28 cellular contexts compared by ENCODE assay signal in genomic region chr12:41439858-41440257, GRCh38.
"Had no signal": no experiment of that assay in that cellular context is flagged by ENCODE, and none has a peak within 500 bp of the region (broad histone marks: within the 10 kb centered on the region; RNA-seq: fewer than 3 reads in every experiment).

No MANE protein-coding gene starts in this region.

- H3K27me3 Mint-ChIP-seq: activated CD4-positive, alpha-beta memory T cell treated with anti-CD3 and anti-CD28 coated beads, Interleukin-2, amount 10 ng/mL, durations not matched to agents 7 days and 5 days; activated CD4-positive, alpha-beta T cell treated with anti-CD3 and anti-CD28 coated beads for 36 hours; activated T-helper 17 cell treated with anti-CD3 and anti-CD28 coated beads, Interleukin-2, amount 50 U/mL, for 72 hours; T-cell had no signal

- H3K36me3 ChIP-seq: adrenal gland, breast epithelium, MG63 had no signal

- H3K27ac Mint-ChIP-seq: activated CD4-positive, alpha-beta memory T cell treated with anti-CD3 and anti-CD28 coated beads, Interleukin-2, amount 10 ng/mL, durations not matched to agents 7 days and 5 days; activated CD4-positive, alpha-beta T cell treated with anti-CD3 and anti-CD28 coated beads for 36 hours; activated naive CD8-positive, alpha-beta T cell treated with anti-CD3 and anti-CD28 coated beads, Interleukin-2, amount 10 ng/mL, durations not matched to agents 7 days and 5 days; activated T-helper 17 cell treated with anti-CD3 and anti-CD28 coated beads, Interleukin-2, amount 50 U/mL, for 72 hours; T-cell had no signal

- H3K9me3 Mint-ChIP-seq: activated CD4-positive, alpha-beta memory T cell treated with anti-CD3 and anti-CD28 coated beads, Interleukin-2, amount 10 ng/mL, durations not matched to agents 7 days and 5 days; activated naive CD8-positive, alpha-beta T cell treated with anti-CD3 and anti-CD28 coated beads, Interleukin-2, amount 10 ng/mL, durations not matched to agents 7 days and 5 days; activated T-helper 17 cell treated with anti-CD3 and anti-CD28 coated beads, Interleukin-2, amount 50 U/mL, for 72 hours; T-cell had no signal

- H3K4me1 ChIP-seq: adrenal gland, breast epithelium had no signal

- H3K4me3 Mint-ChIP-seq: activated CD4-positive, alpha-beta memory T cell treated with anti-CD3 and anti-CD28 coated beads, Interleukin-2, amount 10 ng/mL, durations not matched to agents 7 days and 5 days; activated CD4-positive, alpha-beta T cell treated with anti-CD3 and anti-CD28 coated beads for 36 hours; activated naive CD8-positive, alpha-beta T cell treated with anti-CD3 and anti-CD28 coated beads, Interleukin-2, amount 10 ng/mL, durations not matched to agents 7 days and 5 days; activated T-helper 17 cell treated with anti-CD3 and anti-CD28 coated beads, Interleukin-2, amount 50 U/mL, for 72 hours; T-cell had no signal

- H3K4me3 ChIP-seq: adrenal gland, breast epithelium, MG63, SK-N-MC had no signal

- H3K9me3 ChIP-seq: adrenal gland, breast epithelium, MG63 had no signal

- FAIRE-seq: TTC549 had no signal

- H3K4me1 Mint-ChIP-seq: activated CD4-positive, alpha-beta memory T cell treated with anti-CD3 and anti-CD28 coated beads, Interleukin-2, amount 10 ng/mL, durations not matched to agents 7 days and 5 days; activated CD4-positive, alpha-beta T cell treated with anti-CD3 and anti-CD28 coated beads for 36 hours; activated T-helper 17 cell treated with anti-CD3 and anti-CD28 coated beads, Interleukin-2, amount 50 U/mL, for 72 hours; T-cell had no signal

- H3K27me3 ChIP-seq: adrenal gland, breast epithelium, MG63 had no signal

- H3K36me3 Mint-ChIP-seq: activated naive CD8-positive, alpha-beta T cell treated with anti-CD3 and anti-CD28 coated beads, Interleukin-2, amount 10 ng/mL, durations not matched to agents 7 days and 5 days; T-cell had no signal

- H3K27ac ChIP-seq: adrenal gland, breast epithelium, SK-N-MC, VCaP had no signal

- ATAC-seq: activated CD4-positive, alpha-beta T cell treated with anti-CD3 and anti-CD28 coated beads for 36 hours; activated T-helper 17 cell treated with anti-CD3 and anti-CD28 coated beads, Interleukin-2, amount 50 U/mL, for 72 hours; T-cell had no signal

- DNase-seq: activated CD4-positive, alpha-beta memory T cell treated with anti-CD3 and anti-CD28 coated beads, Interleukin-2, amount 10 ng/mL, durations not matched to agents 7 days and 5 days; activated CD4-positive, alpha-beta T cell treated with anti-CD3 and anti-CD28 coated beads for 36 hours; activated CD4-positive, alpha-beta T cell treated with anti-CD3 and anti-CD28 coated beads, Interleukin-2, amount 50 U/mL, for 1 hour; activated gamma-delta T cell treated with Interleukin-2 at 50 U/mL for 16 hours; activated naive CD4-positive, alpha-beta T cell treated with anti-CD3 and anti-CD28 coated beads, Interleukin-2, amount 50 U/mL, for 16 hours; activated naive CD8-positive, alpha-beta T cell treated with anti-CD3 and anti-CD28 coated beads, Interleukin-2, amount 10 ng/mL, durations not matched to agents 7 days and 5 days; activated T-cell treated with anti-CD3 and anti-CD28 coated beads for 4 hours; activated T-cell treated with anti-CD3 and anti-CD28 coated beads, Interleukin-2, amount 50 U/mL, for 48 hours; adrenal gland; anterior cingulate cortex; caudate nucleus; KG1; MG63; NCI-H1105; NCI-H1436; NCI-H1694 treated with DMSO at 0.1 percent for 48 hours; NCI-H2029 treated with DMSO at 0.1 percent for 48 hours; NCI-H345; NCI-H510A; NCI-H526 treated with DMSO at 0.1 percent for 48 hours; T-cell; T-helper 2 cell; T1000 had no signal
